ENCODE assay signal across 13 cellular contexts in genomic region chrX:39195156-39195555, GRCh38.
DNase-seq lines count a peak whose midpoint lies in the region; ATAC-seq and TF ChIP-seq lines count a peak whose summit lies in the region.
"Had no signal": no experiment of that assay in that cellular context is flagged by ENCODE, and none has a peak within 500 bp of the region (broad histone marks: within the 10 kb centered on the region; RNA-seq: fewer than 3 reads in every experiment).

No MANE protein-coding gene starts in this region.

- peak overlapping the region; percentile 58; the same call in 1 of the 2 replicates for H3K9ac ChIP-seq in KMS-11

- peak overlapping the region; percentile 43 for H3K4me3 Mint-ChIP-seq in T-helper 17 cell
- H3K4me3 Mint-ChIP-seq in naive thymus-derived CD4-positive, alpha-beta T cell: peak overlapping the region in 9 of 10 donors; percentile 11 to 76 (median 56)
- H3K4me3 Mint-ChIP-seq: IgD-negative memory B cell had no signal

- no peaks in the 10 kb centered on the region for H3K79me2 ChIP-seq in KMS-11 (ENCODE audit: insufficient read depth, low read depth)

- in situ Hi-C loops in G401 (cut with HindIII; ENCODE audit: low sequenced_read_pairs): no loop called here

- peaks cover 14% of the 10 kb centered on the region for H3K4me1 Mint-ChIP-seq in T-helper 17 cell
- H3K4me1 Mint-ChIP-seq in naive thymus-derived CD4-positive, alpha-beta T cell: peaks cover 7 to 44% (median 20%) of the 10 kb centered on the region in 7 donors

- H3K36me3 ChIP-seq in KMS-11 (ENCODE audit: insufficient read depth): no peaks in the 10 kb centered on the region
- H3K36me3 ChIP-seq in naive thymus-derived CD4-positive, alpha-beta T cell (ENCODE audit: control insufficient read depth in 2 of 3, insufficient read depth in 3 of 3, low read length in 3 of 3): no peaks in the 10 kb centered on the region
- H3K36me3 ChIP-seq: esophagus squamous epithelium had no signal

- DNase-seq in G401 (ENCODE audit: low spot score) (peak; percentile 44), T-helper 17 cell (no peak), cardiac septum (ENCODE audit: low spot score) (no peak), DMS114 treated with DMSO at 0.1 percent for 48 hours (lab: John Stamatoyannopoulos, UW; ENCODE audit: unreplicated experiment) (no peak)
- no peak for DNase-seq in naive thymus-derived CD4-positive, alpha-beta T cell
- DNase-seq: activated naive CD4-positive, alpha-beta T cell treated with anti-CD3 and anti-CD28 coated beads, Interleukin-2, amount 50 U/mL, for 16 hours; Caco-2; esophagus squamous epithelium; HCEC 1CT; SIG-M5 had no signal

- intact Hi-C loops in naive thymus-derived CD4-positive, alpha-beta T cell (cut with micrococcal nuclease): loop anchor here (2.0 to 5.0 kb wide), 3 partner anchors 32 to 393 kb away; partner anchors contain the start of gene MID1IP1 (in 1 of the 2)
- intact Hi-C loops in cardiac septum (cut with DNase I): no loop called here

- H4K20me1 ChIP-seq in KMS-11 (ENCODE audit: insufficient read depth): no peaks in the 10 kb centered on the region

- H3K4me3 ChIP-seq in KMS-11 (IDR thresholded peaks at IDR 0.05; ENCODE audit: insufficient read depth, low read depth, low read length): no peak overlapping the region
- H3K4me3 ChIP-seq in naive thymus-derived CD4-positive, alpha-beta T cell (ENCODE audit: low read length): no peak overlapping the region
- H3K4me3 ChIP-seq: esophagus squamous epithelium had no signal

- no peak for TF ChIP-seq CTCF in KMS-11 (conservative IDR thresholded peaks at IDR 0.05; ENCODE audit: low read depth, low read length)

- peak overlapping the region; percentile 97 for H3K27ac ChIP-seq in KMS-11
- H3K27ac ChIP-seq in naive thymus-derived CD4-positive, alpha-beta T cell (ENCODE audit: low read depth, low read length): no peak overlapping the region

- H3K9me3 ChIP-seq in T-helper 17 cell (ENCODE audit: control insufficient read depth, low read length, poor library complexity, severe bottlenecking): no peaks in the 10 kb centered on the region
- no peaks in the 10 kb centered on the region for H3K9me3 ChIP-seq in naive thymus-derived CD4-positive, alpha-beta T cell (ENCODE audit: control insufficient read depth in 2 of 3, low read length in 3 of 3)
- H3K9me3 ChIP-seq: Caco-2, esophagus squamous epithelium had no signal

- H2AFZ ChIP-seq in KMS-11 (ENCODE audit: low read depth): peak overlapping the region; percentile 52

- no peak overlapping the region for H3K27ac Mint-ChIP-seq in T-helper 17 cell
- peak overlapping the region in 1 of 9 donors; percentile 71 for H3K27ac Mint-ChIP-seq in naive thymus-derived CD4-positive, alpha-beta T cell

- H3K4me2 ChIP-seq in KMS-11: peak overlapping the region; percentile 84

- H3K36me3 Mint-ChIP-seq in T-helper 17 cell (ENCODE audit: low read depth): no peaks in the 10 kb centered on the region
- peaks cover 0 to 8% (median 0%) of the 10 kb centered on the region in 5 donors for H3K36me3 Mint-ChIP-seq in naive thymus-derived CD4-positive, alpha-beta T cell

- ATAC-seq in T-helper 17 cell (no peak), HG03175 (IDR thresholded peaks at IDR 0.05; ENCODE audit: unreplicated experiment) (no peak)
- ATAC-seq in naive thymus-derived CD4-positive, alpha-beta T cell: no peak

- H3K27me3 Mint-ChIP-seq in T-helper 17 cell: peaks cover 4% of the 10 kb centered on the region
- no peaks in the 10 kb centered on the region for H3K27me3 Mint-ChIP-seq in naive thymus-derived CD4-positive, alpha-beta T cell

- peaks cover 0 to 2% (median 0%) of the 10 kb centered on the region in 11 donors for H3K9me3 Mint-ChIP-seq in naive thymus-derived CD4-positive, alpha-beta T cell
- H3K9me3 Mint-ChIP-seq: IgD-negative memory B cell had no signal

- H3K4me1 ChIP-seq in KMS-11 (ENCODE audit: low read depth, poor library complexity, severe bottlenecking): peaks cover 45% of the 10 kb centered on the region
- peaks cover 14 to 18% of the 10 kb centered on the region in 2 donors for H3K4me1 ChIP-seq in naive thymus-derived CD4-positive, alpha-beta T cell (ENCODE audit: control insufficient read depth in 2 of 2, insufficient read depth in 2 of 2, low read length in 2 of 2)
- H3K4me1 ChIP-seq: Caco-2 had no signal

- H3K27me3 ChIP-seq in KMS-11 (ENCODE audit: insufficient read depth, low read depth): no peaks in the 10 kb centered on the region
- no peaks in the 10 kb centered on the region for H3K27me3 ChIP-seq in naive thymus-derived CD4-positive, alpha-beta T cell (ENCODE audit: control insufficient read depth in 2 of 2, insufficient read depth in 2 of 2, low read length in 2 of 2)
- H3K27me3 ChIP-seq: esophagus squamous epithelium had no signal

- CTCF ChIA-PET in naive thymus-derived CD4-positive, alpha-beta T cell (lab: Charles Lee): no interaction called here

- POLR2A ChIA-PET in naive thymus-derived CD4-positive, alpha-beta T cell (lab: Charles Lee): interaction anchor here (0.8 to 1.1 kb wide), 2 partner anchors 9 to 981 kb away, joined by 3 read pairs; no protein-coding TSS in a partner anchor
